In genomic region chr3:176521531-176522175, GRCh38 we compare ENCODE assay signal across 20 cellular contexts.
DNase-seq lines count a peak whose midpoint lies in the region; ATAC-seq, FAIRE-seq and TF ChIP-seq lines count a peak whose summit lies in the region.
"Had no signal": no experiment of that assay in that cellular context is flagged by ENCODE, and none has a peak within 500 bp of the region (broad histone marks: within the 10 kb centered on the region; RNA-seq: fewer than 3 reads in every experiment).

No MANE protein-coding gene starts in this region.

- peak overlapping the region; percentile 26; the same call in 1 of the 2 replicates for H3K9ac ChIP-seq in HUES64 (ENCODE audit: low read depth, low read length)
- no peak overlapping the region for H3K9ac ChIP-seq in endothelial cell of umbilical vein (replicated peaks; ENCODE audit: extremely low read depth, insufficient read depth, low read length)
- H3K9ac ChIP-seq in neural progenitor cell, result no peak overlapping the region

- no peaks in the 10 kb centered on the region for H3K27me3 Mint-ChIP-seq in neural progenitor cell (ENCODE audit: insufficient read depth, low read depth)
- H3K27me3 Mint-ChIP-seq: B cell had no signal

- intact Hi-C loops in endothelial cell of umbilical vein (cut with micrococcal nuclease), result no loop called here

- POLR2A ChIA-PET in endothelial cell of umbilical vein (lab: Charles Lee), result no interaction called here

- H3F3A ChIP-seq in neural progenitor cell (ENCODE audit: low read depth), result no peaks in the 10 kb centered on the region

- H3K9me3 ChIP-seq in HUES64 (ENCODE audit: insufficient read depth, low read depth, low read length), result no peaks in the 10 kb centered on the region
- no peaks in the 10 kb centered on the region for H3K9me3 ChIP-seq in endothelial cell of umbilical vein (replicated peaks; ENCODE audit: control insufficient read depth, insufficient read depth, low read length)
- no peaks in the 10 kb centered on the region for H3K9me3 ChIP-seq in neural progenitor cell (ENCODE audit: low read depth)
- H3K9me3 ChIP-seq: ascending aorta, testis had no signal

- H3K27me3 ChIP-seq in HUES64 (ENCODE audit: insufficient read depth, low read length), result no peaks in the 10 kb centered on the region
- no peaks in the 10 kb centered on the region for H3K27me3 ChIP-seq in endothelial cell of umbilical vein (ENCODE audit: control insufficient read depth in 2 of 2, insufficient read depth in 2 of 2, low read length in 2 of 2)
- no peaks in the 10 kb centered on the region for H3K27me3 ChIP-seq in neural progenitor cell
- H3K27me3 ChIP-seq: ascending aorta, testis had no signal

- H3K4me3 Mint-ChIP-seq in neural progenitor cell, result no peak overlapping the region
- H3K4me3 Mint-ChIP-seq: B cell had no signal

- H3K4me1 ChIP-seq in HUES64 (ENCODE audit: insufficient read depth, low read length) (peaks cover 37% of the 10 kb centered on the region), endothelial cell of umbilical vein (ENCODE audit: control insufficient read depth, extremely low read depth, insufficient read depth, low read length) (no peaks in the 10 kb centered on the region), neural progenitor cell (no peaks in the 10 kb centered on the region)
- H3K4me1 ChIP-seq: ascending aorta, testis had no signal

- peaks cover 4% of the 10 kb centered on the region for H3K4me1 Mint-ChIP-seq in neural progenitor cell
- H3K4me1 Mint-ChIP-seq: B cell had no signal

- peaks cover 4% of the 10 kb centered on the region for H3K9me3 Mint-ChIP-seq in neural progenitor cell

- no peak overlapping the region for H3K27ac Mint-ChIP-seq in neural progenitor cell
- H3K27ac Mint-ChIP-seq: B cell had no signal

- DNase-seq in COLO829 (ENCODE audit: low spot score) (peak; percentile 28), endothelial cell of umbilical vein (ENCODE audit: low read depth, low spot score) (peak; percentile 4), neural progenitor cell (ENCODE audit: low spot score) (no peak), NCI-H1417 (lab: John Stamatoyannopoulos, UW) (no peak), MV-4-11 (lab: John Stamatoyannopoulos, UW) (no peak), RCC 7860 (ENCODE audit: low spot score) (no peak)
- DNase-seq: activated CD4-positive, CD25-positive, alpha-beta regulatory T cell; dermis blood vessel endothelial cell; erythroblast; Karpas-422; left colon; NCI-H1105 treated with DMSO at 0.1 percent for 48 hours; NCI-H2171 treated with DMSO at 0.1 percent for 48 hours; NK-92 treated with Interleukin-12 subunit alpha and Interleukin-12 subunit beta, amount 100 ng/mL, for 24 hours; testis had no signal

- H4K20me1 ChIP-seq in endothelial cell of umbilical vein (replicated peaks; ENCODE audit: control insufficient read depth, extremely low read depth, insufficient read depth, low read length), result no peaks in the 10 kb centered on the region
- H4K20me1 ChIP-seq in neural progenitor cell (ENCODE audit: low read depth), result no peaks in the 10 kb centered on the region

- no peak for ATAC-seq in GM19328 (IDR thresholded peaks at IDR 0.05; ENCODE audit: unreplicated experiment)
- ATAC-seq: left colon had no signal

- H3K36me3 Mint-ChIP-seq in neural progenitor cell, result no peaks in the 10 kb centered on the region

- no peaks in the 10 kb centered on the region for H3K9me1 ChIP-seq in endothelial cell of umbilical vein (replicated peaks; ENCODE audit: control insufficient read depth, extremely low read depth, insufficient read depth, low read length)

- no TSS peak for BruUV-seq in endothelial cell of umbilical vein (replicated peaks; lab: Mats Ljungman, UMichigan)

- no peaks in the 10 kb centered on the region for H3K79me2 ChIP-seq in endothelial cell of umbilical vein (ENCODE audit: control insufficient read depth, insufficient read depth, low read length)
- H3K79me2 ChIP-seq in neural progenitor cell (ENCODE audit: low read depth), result no peaks in the 10 kb centered on the region

- CTCF ChIA-PET in endothelial cell of umbilical vein (lab: Charles Lee), result interaction anchor here (1.1 kb wide), 1 partner anchor 143 kb away, joined by 4 read pairs; no protein-coding TSS in a partner anchor

- dilution Hi-C loops in endothelial cell of umbilical vein (cut with MboI; ENCODE audit: extremely low pct_ligation_motif_present, low sequenced_read_pairs), result no loop called here

- H3K27ac ChIP-seq in HUES64 (ENCODE audit: low read depth, low read length) (peak overlapping the region; percentile 71), endothelial cell of umbilical vein (ENCODE audit: insufficient read depth, low read depth, low read length) (no peak overlapping the region), neural progenitor cell (no peak overlapping the region)
- H3K27ac ChIP-seq: ascending aorta, testis had no signal

- H3K4me2 ChIP-seq in endothelial cell of umbilical vein (ENCODE audit: insufficient read depth, low read length), result no peak overlapping the region
- H3K4me2 ChIP-seq in neural progenitor cell, result no peak overlapping the region
- H3K4me2 ChIP-seq: smooth muscle cell had no signal

- no peak overlapping the region for H3K4me3 ChIP-seq in HUES64 (ENCODE audit: low read length)
- H3K4me3 ChIP-seq in endothelial cell of umbilical vein (replicated peaks in 1 of 3; ENCODE audit: insufficient read depth in 1 of 3, low read depth in 1 of 3, low read length in 3 of 3), result no peak overlapping the region
- no peak overlapping the region for H3K4me3 ChIP-seq in neural progenitor cell
- H3K4me3 ChIP-seq: ascending aorta, smooth muscle cell, testis had no signal

- TF ChIP-seq POLR2A in endothelial cell of umbilical vein (IDR thresholded peaks at IDR 0.05; ENCODE audit: low read depth, low read length), result no peak

- 61% methylated on average over 5 of the region's 5 CpGs for WGBS in HUES64

- H2AFZ ChIP-seq in endothelial cell of umbilical vein (ENCODE audit: low read depth, low read length) (no peak overlapping the region), neural progenitor cell (replicated peaks) (peak overlapping the region; percentile 44)

- no peaks in the 10 kb centered on the region for H3K36me3 ChIP-seq in HUES64 (ENCODE audit: insufficient read depth, low read length)
- no peaks in the 10 kb centered on the region for H3K36me3 ChIP-seq in endothelial cell of umbilical vein (ENCODE audit: control insufficient read depth in 2 of 2, extremely low read depth in 1 of 2, insufficient read depth in 2 of 2, low read length in 2 of 2)
- no peaks in the 10 kb centered on the region for H3K36me3 ChIP-seq in neural progenitor cell
- H3K36me3 ChIP-seq: ascending aorta had no signal

- FAIRE-seq in endothelial cell of umbilical vein (lab: Jason Lieb, UNC), result no peak
- FAIRE-seq in RCC 7860 (lab: Jason Lieb, UNC), result no peak

- TF ChIP-seq CTCF in endothelial cell of umbilical vein (IDR thresholded peaks at IDR 0.05; ENCODE audit: extremely low read depth in 1 of 2, insufficient read depth in 1 of 2, low read depth in 1 of 2, low read length in 2 of 2) (no peak), neural progenitor cell (IDR thresholded peaks at IDR 0.05) (no peak)

TF ChIP-seq in endothelial cell of umbilical vein, 7 proteins besides CTCF, POLR2A, EP300 and RAD21:
- no peak for TF ChIP-seq MYC (IDR thresholded peaks at IDR 0.05; ENCODE audit: low read depth, low read length)
- TF ChIP-seq FOS (IDR thresholded peaks at IDR 0.05; ENCODE audit: borderline replicate concordance, insufficient read depth, low read length), result no peak
- no peak for TF ChIP-seq JUN (IDR thresholded peaks at IDR 0.05; ENCODE audit: borderline replicate concordance, insufficient read depth, insufficient read length, low read depth)
- TF ChIP-seq GATA2 (IDR thresholded peaks at IDR 0.05; ENCODE audit: insufficient read depth, insufficient read length, low read depth, low read length), result no peak
- no peak for TF ChIP-seq EZH2 (IDR thresholded peaks at IDR 0.05; ENCODE audit: borderline replicate concordance, low read depth, low read length, severe bottlenecking)
- TF ChIP-seq MAX (IDR thresholded peaks at IDR 0.05; ENCODE audit: insufficient read depth, insufficient read length), result no peak
- TF ChIP-seq POLR2AphosphoS5 (IDR thresholded peaks at IDR 0.05; ENCODE audit: insufficient read depth, low read depth, low read length), result no peak
TF ChIP-seq in endothelial cell of umbilical vein: peak in this region for 0.

Comparison
In these comparisons a context has a peak if more than half of its experiments do, and no peak if none do; other contexts are left out.
1. DNase-seq: peak in COLO829 (single experiment) and endothelial cell of umbilical vein (single experiment); none in neural progenitor cell (single experiment), NCI-H1417 (0 of 3), MV-4-11 (single experiment) and RCC 7860 (single experiment).